24 cellular contexts compared by ENCODE assay signal in the genomic region with DNA sequence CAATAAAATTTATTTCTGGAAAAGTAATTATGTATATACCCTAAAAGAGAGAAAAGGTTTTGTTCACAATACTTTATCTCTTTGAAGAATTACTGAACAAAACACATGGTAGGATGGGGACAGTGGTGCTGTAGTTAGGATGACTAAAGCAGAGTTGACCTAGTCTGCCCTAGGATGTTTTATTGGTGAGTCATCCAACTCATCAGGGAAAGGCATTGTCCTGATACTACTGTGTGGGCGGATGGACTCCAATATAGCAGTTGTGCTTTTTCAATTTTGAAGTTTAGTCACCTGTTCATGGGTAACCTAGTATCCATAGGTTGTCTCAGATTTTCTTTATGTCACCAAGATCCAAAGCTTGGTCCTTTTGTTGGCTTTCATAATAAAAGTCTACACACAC. TPM values are rescaled to one million over a fixed set of nuclear protein-coding genes. Genes with fewer than 3 reads are reported as not detected.
DNase-seq lines count a peak whose midpoint lies in the region; ATAC-seq and TF ChIP-seq lines count a peak whose summit lies in the region.
"Had no signal": no experiment of that assay in that cellular context is flagged by ENCODE, and none has a peak within 500 bp of the region (broad histone marks: within the 10 kb centered on the region; RNA-seq: fewer than 3 reads in every experiment).

No MANE protein-coding gene starts in this region.

- no peak overlapping the region for H4K91ac ChIP-seq in neuronal stem cell (ENCODE audit: low read depth, low read length, poor library complexity)

- no peak overlapping the region for H3K23ac ChIP-seq in neuronal stem cell (ENCODE audit: low read depth, low read length, poor library complexity)

- no peak overlapping the region for H2BK5ac ChIP-seq in neuronal stem cell (ENCODE audit: low read length)

- TF ChIP-seq EP300 in Ishikawa (IDR thresholded peaks at IDR 0.05; ENCODE audit: borderline replicate concordance): no peak

- WGBS in neuronal stem cell (ENCODE audit: extremely low coverage in 2 of 2, insufficient read length in 2 of 2, insufficient replicate concordance in 1 of 2), 2 donors: no CpG with 5 or more reads among the region's 1 CpG

- H2BK12ac ChIP-seq in neuronal stem cell (ENCODE audit: low read length): no peak overlapping the region

- H3K4me1 ChIP-seq in neuronal stem cell (ENCODE audit: control insufficient read depth in 2 of 2, insufficient read depth in 1 of 2, low read depth in 1 of 2, low read length in 2 of 2): peaks cover 0 to 6% of the 10 kb centered on the region in 2 donors
- H3K4me1 ChIP-seq: BLaER1, heart right ventricle, SJSA1 had no signal

- no peak for ATAC-seq in GM18870 (IDR thresholded peaks at IDR 0.05; ENCODE audit: unreplicated experiment)
- ATAC-seq in GM19467 (IDR thresholded peaks at IDR 0.05; ENCODE audit: unreplicated experiment): no peak
- ATAC-seq: activated T-cell treated with anti-CD3 and anti-CD28 coated beads, Interleukin-2, amount 50 U/mL, for 4 hours; heart right ventricle; stimulated activated naive CD8-positive, alpha-beta T cell treated with anti-CD3 and anti-CD28 coated beads, Interleukin-15, amount 100 ng/mL, for 72 hours had no signal

- H3K4me3 ChIP-seq in choroid plexus epithelial cell (ENCODE audit: low read depth, low read length): no peak overlapping the region
- H3K4me3 ChIP-seq in neuronal stem cell (ENCODE audit: low read length in 2 of 2): no peak overlapping the region
- H3K4me3 ChIP-seq: BLaER1, heart right ventricle, lung, SJSA1 had no signal

- no peaks in the 10 kb centered on the region for H3K27me3 ChIP-seq in neuronal stem cell (ENCODE audit: control insufficient read depth in 3 of 3, insufficient read depth in 3 of 3, low read depth in 1 of 3, low read length in 3 of 3)
- H3K27me3 ChIP-seq: BLaER1, heart right ventricle, SJSA1 had no signal

- no peak overlapping the region for H4K8ac ChIP-seq in neuronal stem cell (ENCODE audit: low read depth, low read length)

- H3K18ac ChIP-seq in neuronal stem cell (ENCODE audit: low read length): no peak overlapping the region

- H3K9ac ChIP-seq in neuronal stem cell (ENCODE audit: low read depth, low read length, poor library complexity): no peak overlapping the region
- H3K9ac ChIP-seq: BLaER1 had no signal

- H2AK5ac ChIP-seq in neuronal stem cell (ENCODE audit: low read depth, low read length): no peak overlapping the region

- TF ChIP-seq POLR2A in erythroblast (IDR thresholded peaks at IDR 0.05; ENCODE audit: low read length): no peak

- intact Hi-C loops in posterior vena cava (cut with DNase I): no loop called here

- no peak overlapping the region for H3K27ac ChIP-seq in neuronal stem cell (replicated peaks; ENCODE audit: low read length)
- H3K27ac ChIP-seq: BLaER1, heart right ventricle, HL-60, SJSA1 had no signal

- peak; percentile 61 for DNase-seq in DMS53 (lab: John Stamatoyannopoulos, UW)
- peak; percentile 17 for DNase-seq in choroid plexus epithelial cell (ENCODE audit: low read depth)
- DNase-seq in neuronal stem cell (ENCODE audit: low spot score): peak; percentile 17
- DNase-seq in posterior vena cava (ENCODE audit: low spot score): no peak
- no peak for DNase-seq in erythroblast (lab: John Stamatoyannopoulos, UW)
- DNase-seq: activated naive CD4-positive, alpha-beta T cell treated with anti-CD3 and anti-CD28 coated beads for 36 hours; activated T-cell treated with anti-CD3 and anti-CD28 coated beads, Interleukin-2, amount 50 U/mL, for 4 hours; cerebellar nuclear complex; effector memory CD4-positive, alpha-beta T cell; HCEC 1CT; heart right ventricle; NCI-H1105; NCI-H2107; NCI-H526; stimulated activated naive CD8-positive, alpha-beta T cell treated with anti-CD3 and anti-CD28 coated beads, Interleukin-15, amount 100 ng/mL, for 72 hours had no signal

- H2BK120ac ChIP-seq in neuronal stem cell (ENCODE audit: low read depth, low read length): no peak overlapping the region

- H3K79me1 ChIP-seq in neuronal stem cell (ENCODE audit: low read depth, low read length): no peaks in the 10 kb centered on the region

- no peak overlapping the region for H3K14ac ChIP-seq in neuronal stem cell (ENCODE audit: low read length)

- TF ChIP-seq CTCF in choroid plexus epithelial cell (conservative IDR thresholded peaks at IDR 0.05; ENCODE audit: low read depth, low read length): no peak

- no peaks in the 10 kb centered on the region for H3K36me3 ChIP-seq in neuronal stem cell (replicated peaks in 1 of 2; ENCODE audit: control insufficient read depth in 2 of 2, insufficient read depth in 2 of 2, low read length in 2 of 2)
- H3K36me3 ChIP-seq: BLaER1, heart right ventricle, SJSA1 had no signal

- no peak overlapping the region for H3K4me2 ChIP-seq in neuronal stem cell (ENCODE audit: insufficient read depth, low read length, poor library complexity, severe bottlenecking)
- H3K4me2 ChIP-seq: BLaER1 had no signal

- no peak overlapping the region for H3K4ac ChIP-seq in neuronal stem cell (ENCODE audit: low read length)

- H2AFZ ChIP-seq in neuronal stem cell (ENCODE audit: low read length): no peak overlapping the region

- no peak for TF ChIP-seq RAD21 in Ishikawa (IDR thresholded peaks at IDR 0.05; ENCODE audit: low read depth)

- H2BK15ac ChIP-seq in neuronal stem cell (ENCODE audit: low read length): no peak overlapping the region

- no peaks in the 10 kb centered on the region for H3K9me3 ChIP-seq in neuronal stem cell (replicated peaks in 1 of 2; ENCODE audit: control insufficient read depth in 2 of 2, insufficient read depth in 1 of 2, low read depth in 1 of 2, low read length in 2 of 2)
- H3K9me3 ChIP-seq: BLaER1 had no signal

TF ChIP-seq in Ishikawa, 13 proteins besides CTCF, POLR2A, EP300 and RAD21:
- TF ChIP-seq, protein P1, sequence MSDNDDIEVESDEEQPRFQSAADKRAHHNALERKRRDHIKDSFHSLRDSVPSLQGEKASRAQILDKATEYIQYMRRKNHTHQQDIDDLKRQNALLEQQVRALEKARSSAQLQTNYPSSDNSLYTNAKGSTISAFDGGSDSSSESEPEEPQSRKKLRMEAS (IDR thresholded peaks at IDR 0.05): no peak
- TF ChIP-seq EGR1 (IDR thresholded peaks at IDR 0.05): 0 out of 2 replicates have a peak, but pooled peaks have one; percentile 39

RNA-seq across cellular contexts. Expression of a gene that starts 53.3 kb away (rescaled TPM):
- 0.14 TPM for polyA plus RNA-seq in neuronal stem cell (2013, experiment 1 of 2)
- polyA plus RNA-seq in neuronal stem cell (2013, experiment 2 of 2): 0.07 TPM
- total RNA-seq in posterior vena cava: not detected
- total RNA-seq: activated naive CD4-positive, alpha-beta T cell treated with anti-CD3 and anti-CD28 coated beads for 36 hours; activated T-cell treated with anti-CD3 and anti-CD28 coated beads, Interleukin-2, amount 50 U/mL, for 4 hours; OCI-LY7; SJSA1 had no signal
- polyA plus RNA-seq: fibroblast of lung, heart right ventricle had no signal

Comparison
In these comparisons a context has a peak if more than half of its experiments do, and no peak if none do; other contexts are left out.
1. DNase-seq: peak in DMS53 (single experiment), choroid plexus epithelial cell (single experiment) and neuronal stem cell (single experiment); none in posterior vena cava (single experiment) and erythroblast (0 of 2).